Comparison of ENCODE assay signal across 13 cellular contexts in genomic region chr1:200627548-200628222, GRCh38. TPM values are rescaled to one million over a fixed set of nuclear protein-coding genes. Genes with fewer than 3 reads are reported as not detected.
DNase-seq lines count a peak whose midpoint lies in the region; ATAC-seq and TF ChIP-seq lines count a peak whose summit lies in the region.
"Had no signal": no experiment of that assay in that cellular context is flagged by ENCODE, and none has a peak within 500 bp of the region (broad histone marks: within the 10 kb centered on the region; RNA-seq: fewer than 3 reads in every experiment).

No MANE protein-coding gene starts in this region.

- H2AFZ ChIP-seq in SK-N-SH (ENCODE audit: low read depth) (no peak overlapping the region), neural progenitor cell (replicated peaks) (peak overlapping the region; percentile 42), mammary epithelial cell (ENCODE audit: low read depth, low read length) (no peak overlapping the region)

- H3K27ac Mint-ChIP-seq in activated B cell treated with CpG ODN at 0.5 μM for 24 hours (peak overlapping the region; percentile 54), neural progenitor cell (no peak overlapping the region)

- peak overlapping the region; percentile 51 for H3K4me3 Mint-ChIP-seq in activated B cell treated with CpG ODN at 0.5 μM for 24 hours
- no peak overlapping the region for H3K4me3 Mint-ChIP-seq in neural progenitor cell

- CTCF ChIA-PET in SK-N-SH (lab: Yijun Ruan, JAX) (interaction anchor here (1.0 to 1.2 kb wide), 4 partner anchors 14 to 176 kb away, joined by 3 to 5 read pairs (median 4); no protein-coding TSS in a partner anchor), activated B cell treated with CpG ODN at 0.5 μM for 24 hours (lab: Charles Lee) (interaction anchor here (0.8 to 1.6 kb wide), 3 partner anchors 176 to 344 kb away, joined by 3 to 5 read pairs (median 5); no protein-coding TSS in a partner anchor), mammary epithelial cell (lab: Charles Lee; ENCODE audit: low non-redundant PET) (no interaction called here)

- TF ChIP-seq RAD21 in SK-N-SH (IDR thresholded peaks at IDR 0.05; ENCODE audit: low read length), result no peak

- POLR2A ChIA-PET in SK-N-SH (lab: Yijun Ruan, JAX), result interaction anchor here (0.9 kb wide), 1 partner anchor 111 kb away, joined by 3 read pairs; the partner anchor contains the start of gene CAMSAP2
- POLR2A ChIA-PET in activated B cell treated with CpG ODN at 0.5 μM for 24 hours (lab: Charles Lee), result interaction anchor here (2.2 kb wide), 1 partner anchor 42 kb away, joined by 20 read pairs; the partner anchor contains the start of gene DDX59

- H3K27me3 ChIP-seq in SK-N-SH (ENCODE audit: insufficient read depth), result no peaks in the 10 kb centered on the region
- H3K27me3 ChIP-seq in neural progenitor cell, result no peaks in the 10 kb centered on the region
- no peaks in the 10 kb centered on the region for H3K27me3 ChIP-seq in mammary epithelial cell (ENCODE audit: insufficient read depth, low read length)
- H3K27me3 ChIP-seq: thyroid gland had no signal

- no peaks in the 10 kb centered on the region for H3K79me2 ChIP-seq in SK-N-SH (ENCODE audit: insufficient read depth)
- H3K79me2 ChIP-seq in neural progenitor cell (ENCODE audit: low read depth), result no peaks in the 10 kb centered on the region
- no peaks in the 10 kb centered on the region for H3K79me2 ChIP-seq in mammary epithelial cell (ENCODE audit: insufficient read depth, low read length)

- 0 out of 4 replicates have a peak overlapping the region, but pooled peaks of 1 of the 2 experiments have one; percentile 18 for H3K27ac ChIP-seq in SK-N-SH (ENCODE audit: low read depth in 2 of 2, low read length in 1 of 2)
- H3K27ac ChIP-seq in neural progenitor cell, result no peak overlapping the region
- no peak overlapping the region for H3K27ac ChIP-seq in mammary epithelial cell (ENCODE audit: insufficient read depth, low read depth, low read length)
- H3K27ac ChIP-seq: RWPE1, thyroid gland had no signal

- H3K4me3 ChIP-seq in SK-N-SH (ENCODE audit: low read depth in 2 of 2, low read length in 1 of 2) (no peak overlapping the region), neural progenitor cell (no peak overlapping the region), mammary epithelial cell (replicated peaks in 1 of 3; ENCODE audit: insufficient read depth in 1 of 3, low read depth in 2 of 3, low read length in 3 of 3) (no peak overlapping the region)
- H3K4me3 ChIP-seq: skin epidermis, thyroid gland had no signal

- 91% methylated on average over 2 of the region's 2 CpGs for WGBS in SK-N-SH (ENCODE audit: low lambda C conversion rate)
- 90% methylated on average over 2 of the region's 2 CpGs for WGBS in mammary epithelial cell (ENCODE audit: low coverage, missing lambda C conversion rate)

- peak; percentile 23 for DNase-seq in SK-N-SH
- no peak for DNase-seq in activated B cell treated with CpG ODN at 0.5 μM for 24 hours
- DNase-seq in neural progenitor cell (ENCODE audit: low spot score), result no peak
- DNase-seq in NCI-H748 treated with DMSO at 0.1 percent for 48 hours (lab: John Stamatoyannopoulos, UW), result no peak
- DNase-seq in mammary epithelial cell, result no peak
- DNase-seq in NOMO-1 (lab: John Stamatoyannopoulos, UW; ENCODE audit: unreplicated experiment in 2 of 2), result no peak
- DNase-seq: left ventricle myocardium superior, NCI-H1436 treated with DMSO at 0.1 percent for 48 hours, thyroid gland had no signal

- H3K4me2 ChIP-seq in SK-N-SH, result no peak overlapping the region
- H3K4me2 ChIP-seq in neural progenitor cell, result no peak overlapping the region
- H3K4me2 ChIP-seq in mammary epithelial cell (ENCODE audit: insufficient read depth, low read depth, low read length), result no peak overlapping the region

- BruUV-seq in mammary epithelial cell (replicated peaks; lab: Mats Ljungman, UMichigan), result no TSS peak

- peaks cover 0 to 5% of the 10 kb centered on the region in 2 experiments; a peak in 2 of 4 replicates for H3K4me1 ChIP-seq in SK-N-SH (ENCODE audit: control insufficient read depth in 1 of 2, insufficient read depth in 2 of 2, low read depth in 1 of 2, low read length in 1 of 2)
- no peaks in the 10 kb centered on the region for H3K4me1 ChIP-seq in neural progenitor cell
- peaks cover 15% of the 10 kb centered on the region for H3K4me1 ChIP-seq in mammary epithelial cell (ENCODE audit: insufficient read depth, low read length)
- H3K4me1 ChIP-seq: thyroid gland had no signal

- intact Hi-C loops in activated B cell treated with CpG ODN at 0.5 μM for 24 hours (cut with micrococcal nuclease) (loop anchor here (1.0 to 10.0 kb wide), 3 partner anchors 7 to 323 kb away; partner anchors contain the start of genes DDX59 and KIF14), mammary epithelial cell (cut with micrococcal nuclease) (loop anchor here (10.0 kb wide), 1 partner anchor 147 kb away; no protein-coding TSS in a partner anchor)

- H3F3A ChIP-seq in SK-N-SH (replicated peaks; ENCODE audit: insufficient read depth) (peaks cover 4% of the 10 kb centered on the region), neural progenitor cell (ENCODE audit: low read depth) (peaks cover 10% of the 10 kb centered on the region)

- no peaks in the 10 kb centered on the region for H3K27me3 Mint-ChIP-seq in activated B cell treated with CpG ODN at 0.5 μM for 24 hours
- no peaks in the 10 kb centered on the region for H3K27me3 Mint-ChIP-seq in neural progenitor cell (ENCODE audit: insufficient read depth, low read depth)

- in situ Hi-C loops in mammary epithelial cell (cut with MboI; ENCODE audit: low sequenced_read_pairs in 2 of 2), result loop anchor here (5.0 to 10.0 kb wide), 2 partner anchors 120 to 177 kb away; no protein-coding TSS in a partner anchor

- H3K4me1 Mint-ChIP-seq in activated B cell treated with CpG ODN at 0.5 μM for 24 hours (peaks cover 30% of the 10 kb centered on the region), neural progenitor cell (peaks cover 5% of the 10 kb centered on the region)

- H3K9me3 Mint-ChIP-seq in activated B cell treated with CpG ODN at 0.5 μM for 24 hours, result no peaks in the 10 kb centered on the region
- H3K9me3 Mint-ChIP-seq in neural progenitor cell, result no peaks in the 10 kb centered on the region

- no peaks in the 10 kb centered on the region for H3K36me3 Mint-ChIP-seq in activated B cell treated with CpG ODN at 0.5 μM for 24 hours (ENCODE audit: low read depth)
- no peaks in the 10 kb centered on the region for H3K36me3 Mint-ChIP-seq in neural progenitor cell

- dilution Hi-C loops in mammary epithelial cell (cut with HindIII; ENCODE audit: low sequenced_read_pairs), result no loop called here

- H3K9ac ChIP-seq in SK-N-SH, result no peak overlapping the region
- H3K9ac ChIP-seq in neural progenitor cell, result no peak overlapping the region
- H3K9ac ChIP-seq in mammary epithelial cell (ENCODE audit: insufficient read depth, low read length), result no peak overlapping the region

- no peaks in the 10 kb centered on the region for H3K36me3 ChIP-seq in SK-N-SH (replicated peaks in 1 of 2; ENCODE audit: control insufficient read depth in 1 of 2, insufficient read depth in 2 of 2, low read length in 1 of 2)
- H3K36me3 ChIP-seq in neural progenitor cell, result no peaks in the 10 kb centered on the region
- no peaks in the 10 kb centered on the region for H3K36me3 ChIP-seq in mammary epithelial cell (ENCODE audit: insufficient read depth, low read length)
- H3K36me3 ChIP-seq: thyroid gland had no signal

- H3K9me3 ChIP-seq in SK-N-SH, result no peaks in the 10 kb centered on the region
- no peaks in the 10 kb centered on the region for H3K9me3 ChIP-seq in neural progenitor cell (ENCODE audit: low read depth)
- H3K9me3 ChIP-seq in mammary epithelial cell (replicated peaks; ENCODE audit: insufficient read depth, low read length), result no peaks in the 10 kb centered on the region
- H3K9me3 ChIP-seq: thyroid gland had no signal

- H3K9me2 ChIP-seq in SK-N-SH, result no peaks in the 10 kb centered on the region

- no peak for TF ChIP-seq EP300 in SK-N-SH (IDR thresholded peaks at IDR 0.05; ENCODE audit: borderline replicate concordance in 1 of 2, low read depth in 1 of 2, low read length in 1 of 2)

- TF ChIP-seq CTCF in SK-N-SH (IDR thresholded peaks at IDR 0.05), result no peak
- no peak for TF ChIP-seq CTCF in activated B cell treated with CpG ODN at 0.5 μM for 24 hours (IDR thresholded peaks at IDR 0.05)
- TF ChIP-seq CTCF in neural progenitor cell (IDR thresholded peaks at IDR 0.05), result no peak
- no peak for TF ChIP-seq CTCF in mammary epithelial cell (conservative IDR thresholded peaks at IDR 0.05 in 1 of 2, IDR thresholded peaks at IDR 0.05 in 1 of 2; ENCODE audit: extremely low read depth in 1 of 2, insufficient read depth in 1 of 2, low read depth in 1 of 2, low read length in 2 of 2)

- ATAC-seq in SK-N-SH treated with all-trans-retinoic acid at 6 μM for 48 hours (no peak), GM21786 (IDR thresholded peaks at IDR 0.05; ENCODE audit: unreplicated experiment) (peak; percentile 23), activated B cell treated with CpG ODN at 0.5 μM for 24 hours (ENCODE audit: low read depth) (peak; percentile 41)
- ATAC-seq: left ventricle myocardium superior had no signal

- no peaks in the 10 kb centered on the region for H4K20me1 ChIP-seq in SK-N-SH (ENCODE audit: insufficient read depth)
- no peaks in the 10 kb centered on the region for H4K20me1 ChIP-seq in neural progenitor cell (ENCODE audit: low read depth)
- no peaks in the 10 kb centered on the region for H4K20me1 ChIP-seq in mammary epithelial cell (ENCODE audit: insufficient read depth, low read length)

TF ChIP-seq in SK-N-SH, 30 proteins besides CTCF, POLR2A, EP300 and RAD21:
- TF ChIP-seq MXI1 (IDR thresholded peaks at IDR 0.05; ENCODE audit: low read depth, low read length) (no peak), SMC3 (IDR thresholded peaks at IDR 0.05; ENCODE audit: low read depth, low read length) (no peak)

TF ChIP-seq in SK-N-SH treated with all-trans-retinoic acid at 6 μM for 48 hours, 23 proteins besides CTCF, POLR2A, EP300 and RAD21 (continues in another document):
- TF ChIP-seq ZFP30 (CRISPR knock-in tag; IDR thresholded peaks at IDR 0.05) (no peak), ZNF70 (CRISPR knock-in tag; IDR thresholded peaks at IDR 0.05) (no peak; the same call in 1 of the 2 replicates)

RNA-seq across cellular contexts. Expression of gene KIF14, which starts 7.1 kb away (rescaled TPM):
- 1.2 and 1.4 TPM in 2 replicates for polyA plus RNA-seq in SK-N-SH (2012; rRNA removed)
- 1.9 and 2.3 TPM in 2 replicates for polyA plus RNA-seq in SK-N-SH (2012; cell fraction: cytosol; rRNA removed)
- polyA plus RNA-seq in SK-N-SH (2012; cell fraction: nucleus; rRNA removed), result 0.80 and 2.0 TPM in 2 replicates
- total RNA-seq in activated B cell treated with CpG ODN at 0.5 μM for 24 hours, result 0.27 and 0.38 TPM in 2 replicates
- total RNA-seq in neural progenitor cell (ENCODE audit: low replicate concordance), result 39.0 and 60.2 TPM in 2 replicates
- 10 to 100 TPM in 1 of 2 donors, under 1 TPM in 1; 0.67 to 11.7 TPM for total RNA-seq in mammary epithelial cell
- 5.3 TPM for polyA plus RNA-seq in mammary epithelial cell
- 7.4 TPM for polyA minus RNA-seq in mammary epithelial cell

RNA-seq across cellular contexts. Expression of gene DDX59, which starts 42.0 kb away (rescaled TPM):
- 8.9 and 13.5 TPM in 2 replicates for polyA plus RNA-seq in SK-N-SH (2012; rRNA removed)
- polyA plus RNA-seq in SK-N-SH (2012; cell fraction: cytosol; rRNA removed), result 15.0 and 16.1 TPM in 2 replicates
- polyA plus RNA-seq in SK-N-SH (2012; cell fraction: nucleus; rRNA removed), result 6.3 and 15.9 TPM in 2 replicates
- total RNA-seq in activated B cell treated with CpG ODN at 0.5 μM for 24 hours, result 27.6 and 28.2 TPM in 2 replicates
- total RNA-seq in neural progenitor cell (ENCODE audit: low replicate concordance), result 27.9 and 40.7 TPM in 2 replicates
- total RNA-seq in mammary epithelial cell, result 10 to 100 TPM in 1 of 2 donors, 1 to 10 TPM in 1; 8.7 to 20.0 TPM
- polyA plus RNA-seq in mammary epithelial cell, result 9.2 TPM
- 11.5 TPM for polyA minus RNA-seq in mammary epithelial cell
